ENCODE assay signal across 1 cellular context in genomic region chr1:23691499-23692307, GRCh38.
TF ChIP-seq lines count a peak whose summit lies in the region.

TSS of gene RPL11 (plus strand) at chr1:23691806. CDS start at chr1:23691824, 18 bp downstream.

TF ChIP-seq in GM12878, 131 proteins besides CTCF, POLR2A, EP300 and RAD21 (continued from another document and continues in another):
- TF ChIP-seq BCL3 (IDR thresholded peaks at IDR 0.05; ENCODE audit: borderline replicate concordance, insufficient read depth, low read depth, low read length, poor library complexity, severe bottlenecking): peak; percentile 29
- no peak for TF ChIP-seq SPI1 (IDR thresholded peaks at IDR 0.05; ENCODE audit: borderline replicate concordance, insufficient read depth, low read depth, low read length)
- TF ChIP-seq STAT3 (IDR thresholded peaks at IDR 0.05; ENCODE audit: low read depth, low read length): no peak
- no peak for TF ChIP-seq ZNF24 (IDR thresholded peaks at IDR 0.05)
- no peak for TF ChIP-seq BCL11A (IDR thresholded peaks at IDR 0.05; ENCODE audit: low read depth, low read length)
- peak; percentile 37; the same call in 1 of the 2 replicates for TF ChIP-seq SMC3 (IDR thresholded peaks at IDR 0.05; ENCODE audit: borderline replicate concordance, low read length)
- peak; percentile 58 for TF ChIP-seq CREM (IDR thresholded peaks at IDR 0.05; ENCODE audit: low read depth)
- no peak for TF ChIP-seq IRF5 (IDR thresholded peaks at IDR 0.05; ENCODE audit: borderline replicate concordance)
- no peak for TF ChIP-seq ESRRA (IDR thresholded peaks at IDR 0.05; ENCODE audit: low read length)
- TF ChIP-seq CBX5 (IDR thresholded peaks at IDR 0.05; ENCODE audit: low read depth): no peak
- no peak; the same call in 1 of the 2 replicates for TF ChIP-seq MAX (IDR thresholded peaks at IDR 0.05; ENCODE audit: low read depth, low read length)
- TF ChIP-seq MEF2A (IDR thresholded peaks at IDR 0.05; ENCODE audit: insufficient read depth, low read depth, low read length): peak; percentile 63; the same call in 1 of the 2 replicates
- TF ChIP-seq USF1 (IDR thresholded peaks at IDR 0.05; ENCODE audit: borderline replicate concordance, extremely low read length, insufficient read depth, low read depth, low read length): peak; percentile 3
- peak; percentile 58 for TF ChIP-seq SMAD1 (IDR thresholded peaks at IDR 0.05; ENCODE audit: low read depth, partially characterized antibody)
- TF ChIP-seq REST (IDR thresholded peaks at IDR 0.05; ENCODE audit: low read depth, low read length): peak; percentile 63; the same call in 1 of the 2 replicates
- TF ChIP-seq ATF3 (IDR thresholded peaks at IDR 0.05; ENCODE audit: borderline replicate concordance, extremely low read depth, low read depth, low read length): no peak
- TF ChIP-seq JUNB (IDR thresholded peaks at IDR 0.05): no peak
- TF ChIP-seq HDAC6 (IDR thresholded peaks at IDR 0.05; ENCODE audit: unreplicated experiment): peak; percentile 89
- no peak for TF ChIP-seq CUX1 (IDR thresholded peaks at IDR 0.05; ENCODE audit: insufficient replicate concordance, low read depth, low read length)
- TF ChIP-seq FOXM1 (IDR thresholded peaks at IDR 0.05; ENCODE audit: low read depth, low read length): peak; percentile 78
- no peak for TF ChIP-seq KDM1A (IDR thresholded peaks at IDR 0.05; ENCODE audit: borderline replicate concordance)
- TF ChIP-seq ZNF622 (IDR thresholded peaks at IDR 0.05): no peak
- no peak for TF ChIP-seq NR2C2 (IDR thresholded peaks at IDR 0.05; ENCODE audit: borderline replicate concordance, control insufficient read depth, insufficient read length, low read depth)
- TF ChIP-seq STAT1 (conservative IDR thresholded peaks at IDR 0.05): peak; percentile 71; the same call in 1 of the 2 replicates
- no peak for TF ChIP-seq SREBF2 (IDR thresholded peaks at IDR 0.05; ENCODE audit: low read length)
- TF ChIP-seq NRF1 (conservative IDR thresholded peaks at IDR 0.05; ENCODE audit: low read depth, low read length): 0 out of 2 replicates have a peak, but pooled peaks have one; percentile 22
- no peak for TF ChIP-seq EZH2 (IDR thresholded peaks at IDR 0.05; ENCODE audit: borderline replicate concordance, control insufficient read depth, low read depth, low read length)
- no peak for TF ChIP-seq WRNIP1 (IDR thresholded peaks at IDR 0.05; ENCODE audit: borderline replicate concordance, low read depth, low read length)
- no peak for TF ChIP-seq ZNF217 (IDR thresholded peaks at IDR 0.05)
- TF ChIP-seq TAF1 (IDR thresholded peaks at IDR 0.05; ENCODE audit: borderline replicate concordance, low read depth, low read length): peak; percentile 100
- no peak for TF ChIP-seq ZBTB11 (CRISPR knock-in tag; IDR thresholded peaks at IDR 0.05)
- TF ChIP-seq RB1 (IDR thresholded peaks at IDR 0.05; ENCODE audit: borderline replicate concordance): peak; percentile 83; the same call in 1 of the 2 replicates
- TF ChIP-seq TBL1XR1 (IDR thresholded peaks at IDR 0.05; ENCODE audit: low read depth, low read length): no peak
- TF ChIP-seq EED (IDR thresholded peaks at IDR 0.05; ENCODE audit: low read depth): peak; percentile 34; the same call in 1 of the 2 replicates
- TF ChIP-seq POU2F2 (IDR thresholded peaks at IDR 0.05; ENCODE audit: borderline replicate concordance, low read depth, low read length): peak; percentile 93
- TF ChIP-seq POLR2AphosphoS2 (IDR thresholded peaks at IDR 0.05; ENCODE audit: low read depth, low read length): peak; percentile 97
- no peak for TF ChIP-seq NFXL1 (IDR thresholded peaks at IDR 0.05; ENCODE audit: borderline replicate concordance)
- TF ChIP-seq ELK1 (IDR thresholded peaks at IDR 0.05; ENCODE audit: low read depth, low read length): peak; percentile 64; the same call in 1 of the 2 replicates
- TF ChIP-seq CHD2 (IDR thresholded peaks at IDR 0.05; ENCODE audit: borderline replicate concordance, low read depth, low read length): no peak
- TF ChIP-seq ZSCAN29 (IDR thresholded peaks at IDR 0.05): no peak
- TF ChIP-seq NFYA (IDR thresholded peaks at IDR 0.05; ENCODE audit: borderline replicate concordance, low read depth, low read length): no peak
- 0 out of 2 replicates have a peak, but pooled peaks have one; percentile 47 for TF ChIP-seq ASH2L (IDR thresholded peaks at IDR 0.05; ENCODE audit: borderline replicate concordance, low read depth)
- TF ChIP-seq IKZF2 (IDR thresholded peaks at IDR 0.05): peak; percentile 49 to 62; a peak in 3 of 4 replicates
- no peak for TF ChIP-seq USF2 (IDR thresholded peaks at IDR 0.05; ENCODE audit: borderline replicate concordance, low read depth, low read length)
- TF ChIP-seq RELA (IDR thresholded peaks at IDR 0.05; ENCODE audit: borderline replicate concordance, partially characterized antibody): peak; percentile 15
